Comparison of ENCODE assay signal across 10 cellular contexts in the genomic region with DNA sequence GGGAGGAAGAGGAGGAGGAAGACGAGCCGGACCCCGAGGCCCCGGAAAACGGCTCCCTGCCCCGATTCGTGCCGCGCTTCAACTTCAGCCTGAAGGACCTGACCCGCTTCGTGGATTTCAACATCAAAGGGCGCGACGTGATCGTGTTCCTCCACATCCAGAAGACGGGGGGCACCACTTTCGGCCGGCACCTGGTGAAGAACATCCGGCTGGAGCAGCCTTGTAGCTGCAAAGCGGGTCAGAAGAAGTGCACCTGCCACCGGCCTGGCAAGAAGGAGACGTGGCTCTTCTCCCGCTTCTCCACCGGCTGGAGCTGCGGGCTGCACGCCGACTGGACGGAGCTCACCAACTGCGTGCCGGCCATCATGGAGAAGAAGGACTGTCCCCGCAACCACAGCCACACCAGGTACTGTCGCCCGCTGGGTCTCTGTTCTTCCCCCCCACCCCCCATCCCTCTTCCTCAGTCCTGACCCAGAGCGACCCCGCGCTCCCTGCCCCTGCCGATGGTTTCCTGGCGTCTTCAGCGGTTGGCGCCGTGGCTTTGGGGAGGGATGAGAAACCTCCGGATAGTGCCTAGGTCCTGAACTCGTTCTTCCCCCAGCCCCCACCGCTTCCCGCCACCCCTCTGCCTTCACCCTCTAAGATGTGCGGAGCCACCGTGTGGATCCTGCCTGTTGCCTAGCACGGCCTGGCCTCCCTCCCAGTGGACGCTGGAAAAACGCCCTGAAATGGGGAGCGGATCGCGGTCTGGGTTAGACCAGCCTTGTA. TPM values are rescaled to one million over a fixed set of nuclear protein-coding genes. Genes with fewer than 3 reads are reported as not detected.
DNase-seq lines count a peak whose midpoint lies in the region; ATAC-seq and TF ChIP-seq lines count a peak whose summit lies in the region.
"Had no signal": no experiment of that assay in that cellular context is flagged by ENCODE, and none has a peak within 500 bp of the region (broad histone marks: within the 10 kb centered on the region; RNA-seq: fewer than 3 reads in every experiment).

No MANE protein-coding gene starts in this region.

- 1% methylated on average over 47 of the region's 53 CpGs for WGBS in smooth muscle cell (ENCODE audit: low lambda C conversion rate)

- no peak overlapping the region for H3K27ac Mint-ChIP-seq in T-helper 17 cell
- H3K27ac Mint-ChIP-seq: naive thymus-derived CD8-positive, alpha-beta T cell had no signal

- peaks cover 2% of the 10 kb centered on the region for H3K9me3 ChIP-seq in T-helper 17 cell (ENCODE audit: control insufficient read depth, low read length, poor library complexity, severe bottlenecking)
- no peaks in the 10 kb centered on the region for H3K9me3 ChIP-seq in smooth muscle cell (replicated peaks; ENCODE audit: low read depth)
- H3K9me3 ChIP-seq in colonic mucosa = no peaks in the 10 kb centered on the region

- H3K27me3 Mint-ChIP-seq in T-helper 17 cell = peaks cover 57% of the 10 kb centered on the region

- H3K79me2 ChIP-seq in smooth muscle cell (ENCODE audit: low read depth) = no peaks in the 10 kb centered on the region

- H3K4me1 ChIP-seq in smooth muscle cell (ENCODE audit: low read depth) = no peaks in the 10 kb centered on the region
- H3K4me1 ChIP-seq in colonic mucosa = no peaks in the 10 kb centered on the region

- H3K27ac ChIP-seq in smooth muscle cell (ENCODE audit: low read depth) = no peak overlapping the region
- no peak overlapping the region for H3K27ac ChIP-seq in colonic mucosa

- H3K4me1 Mint-ChIP-seq in T-helper 17 cell = no peaks in the 10 kb centered on the region

- H3K36me3 ChIP-seq in smooth muscle cell (ENCODE audit: low read depth) (no peaks in the 10 kb centered on the region), colonic mucosa (no peaks in the 10 kb centered on the region)

- H3K27me3 ChIP-seq in smooth muscle cell (ENCODE audit: low read depth) (peaks cover 84% of the 10 kb centered on the region), colonic mucosa (peaks cover 46% of the 10 kb centered on the region)

- H3K4me2 ChIP-seq in smooth muscle cell = peak overlapping the region; percentile 98

- H3K36me3 Mint-ChIP-seq in T-helper 17 cell (ENCODE audit: low read depth) = peaks cover 2% of the 10 kb centered on the region
- H3K36me3 Mint-ChIP-seq: naive thymus-derived CD8-positive, alpha-beta T cell had no signal

- DNase-seq in DMS53 (lab: John Stamatoyannopoulos, UW) (peak; percentile 37), DMS53 treated with DMSO at 0.1 percent for 48 hours (lab: John Stamatoyannopoulos, UW; ENCODE audit: unreplicated experiment) (no peak), T-helper 17 cell (no peak), smooth muscle cell (lab: John Stamatoyannopoulos, UW; ENCODE audit: unreplicated experiment) (no peak), colonic mucosa (no peak), foreskin melanocyte (no peak)
- DNase-seq: naive thymus-derived CD8-positive, alpha-beta T cell had no signal

- H3K4me3 ChIP-seq in iPS-11a (ENCODE audit: low read depth, low read length) = peak overlapping the region; percentile 66
- peak overlapping the region; percentile 59 for H3K4me3 ChIP-seq in smooth muscle cell
- no peak overlapping the region for H3K4me3 ChIP-seq in colonic mucosa

- H3F3A ChIP-seq in smooth muscle cell (ENCODE audit: low read depth) = no peaks in the 10 kb centered on the region

- no peak for ATAC-seq in T-helper 17 cell
- ATAC-seq in GM19467 (IDR thresholded peaks at IDR 0.05; ENCODE audit: unreplicated experiment) = no peak
- ATAC-seq: naive thymus-derived CD8-positive, alpha-beta T cell had no signal

- intact Hi-C loops in colonic mucosa (cut with DNase I) = no loop called here

- H3K4me3 Mint-ChIP-seq in T-helper 17 cell = peak overlapping the region; percentile 39

- H3K9ac ChIP-seq in smooth muscle cell (ENCODE audit: low read depth) (no peak overlapping the region), colonic mucosa (ENCODE audit: low read depth in 2 of 2, low read length in 2 of 2) (no peak overlapping the region)

- no peak for TF ChIP-seq CTCF in smooth muscle cell (IDR thresholded peaks at IDR 0.05; ENCODE audit: borderline replicate concordance, insufficient read depth, poor library complexity, severe bottlenecking)
- no peak for TF ChIP-seq CTCF in colonic mucosa (IDR thresholded peaks at IDR 0.05)

- no peaks in the 10 kb centered on the region for H4K20me1 ChIP-seq in smooth muscle cell (ENCODE audit: low read depth)

- no peak overlapping the region for H2AFZ ChIP-seq in smooth muscle cell (ENCODE audit: low read depth)

RNA-seq across cellular contexts. Expression of gene HS6ST3, which starts 1.4 kb away (rescaled TPM):
- total RNA-seq in T-helper 17 cell = not detected
- 0.09 and 0.18 TPM in 2 replicates for total RNA-seq in smooth muscle cell
- not detected in 2 replicates for polyA plus RNA-seq in smooth muscle cell
- total RNA-seq in colonic mucosa = under 1 TPM; 0.02 to 0.13 TPM
- total RNA-seq: A673; naive thymus-derived CD8-positive, alpha-beta T cell had no signal
- polyA plus RNA-seq: naive thymus-derived CD8-positive, alpha-beta T cell had no signal

RNA-seq across cellular contexts. Expression of gene UGGT2, which starts 38.1 kb away (rescaled TPM):
- total RNA-seq in T-helper 17 cell (under 1 TPM; 0.50 to 0.67 TPM), smooth muscle cell (67.2 and 103 TPM in 2 replicates), colonic mucosa (10 to 100 TPM; 16.3 to 18.0 TPM)
- 26.8 and 27.4 TPM in 2 replicates for polyA plus RNA-seq in smooth muscle cell
- total RNA-seq: naive thymus-derived CD8-positive, alpha-beta T cell had no signal
- polyA plus RNA-seq: naive thymus-derived CD8-positive, alpha-beta T cell had no signal

Comparison
In these comparisons a context has a peak if more than half of its experiments do, and no peak if none do; other contexts are left out.
1. RNA of gene UGGT2, which starts 38.1 kb away (total RNA-seq): 67.2 to 103 TPM in smooth muscle cell and 16.3 to 18.0 TPM in colonic mucosa; 0.50 to 0.67 TPM in T-helper 17 cell; every median in the first group is over 10 times any median in the second.